Comparison of ENCODE assay signal across 21 cellular contexts in the genomic region with DNA sequence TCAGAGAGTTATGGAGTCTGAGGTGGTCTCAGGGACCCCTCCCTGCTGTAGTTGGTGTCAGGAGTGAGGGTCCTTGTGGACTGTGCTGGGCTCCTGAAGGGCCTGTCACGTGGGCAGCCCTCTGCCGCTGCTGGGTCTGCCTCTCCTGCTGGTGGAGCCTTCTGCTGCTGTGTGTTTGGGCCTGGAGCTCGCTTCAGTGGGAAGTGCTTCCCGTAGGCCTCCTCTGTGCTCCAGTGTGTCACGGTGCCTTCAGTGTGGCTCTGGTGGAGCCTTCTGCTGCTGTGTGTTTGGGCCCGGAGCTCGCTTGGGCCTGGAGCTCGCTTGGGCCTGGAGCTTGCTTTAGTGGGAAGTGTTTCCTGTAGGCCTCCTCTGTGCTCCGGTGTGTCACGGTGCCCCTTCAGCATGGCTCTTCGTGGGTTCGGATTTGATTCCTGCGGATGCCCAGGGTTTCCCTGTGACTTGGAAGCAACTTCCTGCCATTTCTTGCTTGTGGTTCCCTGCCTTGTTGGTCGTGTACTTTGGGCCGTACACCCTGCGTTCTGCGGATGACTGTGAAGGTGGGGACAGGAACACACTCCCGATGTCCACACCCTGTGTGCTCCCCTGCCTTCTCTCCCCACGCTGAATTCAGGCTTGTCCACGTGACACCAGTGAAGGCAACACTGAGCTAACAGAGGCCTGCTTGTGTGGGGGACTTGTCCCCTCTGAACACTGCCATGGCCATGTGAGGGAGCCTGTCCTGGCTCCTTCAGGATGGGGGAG. TPM values are rescaled to one million over a fixed set of nuclear protein-coding genes. Genes with fewer than 3 reads are reported as not detected.
DNase-seq lines count a peak whose midpoint lies in the region; ATAC-seq, FAIRE-seq and TF ChIP-seq lines count a peak whose summit lies in the region.
"Had no signal": no experiment of that assay in that cellular context is flagged by ENCODE, and none has a peak within 500 bp of the region (broad histone marks: within the 10 kb centered on the region; RNA-seq: fewer than 3 reads in every experiment).

No MANE protein-coding gene starts in this region.

- H3K9ac ChIP-seq in HepG2 (ENCODE audit: insufficient read depth, low read depth, low read length) (no peak overlapping the region), neuronal stem cell (ENCODE audit: low read depth, low read length, poor library complexity) (no peak overlapping the region)

- no peaks in the 10 kb centered on the region for H3K9me3 ChIP-seq in right lobe of liver
- H3K9me3 ChIP-seq in HepG2 (ENCODE audit: low read length): peaks cover 16% of the 10 kb centered on the region
- peaks cover 7 to 10% of the 10 kb centered on the region in 2 donors for H3K9me3 ChIP-seq in neuronal stem cell (replicated peaks in 1 of 2; ENCODE audit: control insufficient read depth in 2 of 2, insufficient read depth in 1 of 2, low read depth in 1 of 2, low read length in 2 of 2)

- H3K4me3 ChIP-seq in right lobe of liver (no peak overlapping the region), HepG2 (replicated peaks in 1 of 3; ENCODE audit: insufficient read depth in 1 of 3, low read depth in 2 of 3, low read length in 3 of 3) (no peak overlapping the region), neuronal stem cell (ENCODE audit: low read length in 2 of 2) (peak overlapping the region in 1 of 2 donors; percentile 26)

- no peak overlapping the region for H3K4ac ChIP-seq in neuronal stem cell (ENCODE audit: low read length)

- H3K18ac ChIP-seq in neuronal stem cell (ENCODE audit: low read length): no peak overlapping the region

- H3K4me2 ChIP-seq in HepG2 (ENCODE audit: low read depth, low read length) (no peak overlapping the region), neuronal stem cell (ENCODE audit: insufficient read depth, low read length, poor library complexity, severe bottlenecking) (no peak overlapping the region)

- no TSS peak for BruUV-seq in HepG2 (replicated peaks; lab: Mats Ljungman, UMichigan)

- no peaks in the 10 kb centered on the region for H3K79me1 ChIP-seq in neuronal stem cell (ENCODE audit: low read depth, low read length)

- no peaks in the 10 kb centered on the region for H3K27me3 ChIP-seq in right lobe of liver
- no peaks in the 10 kb centered on the region for H3K27me3 ChIP-seq in HepG2 (ENCODE audit: control insufficient read depth in 1 of 2, insufficient read depth in 2 of 2, low read length in 2 of 2)
- no peaks in the 10 kb centered on the region for H3K27me3 ChIP-seq in neuronal stem cell (ENCODE audit: control insufficient read depth in 3 of 3, insufficient read depth in 3 of 3, low read depth in 1 of 3, low read length in 3 of 3)

- H3K27ac ChIP-seq in right lobe of liver (peak overlapping the region in 1 of 3 donors; percentile 12), HepG2 (ENCODE audit: extremely low read length, insufficient read depth, low read length) (no peak overlapping the region), neuronal stem cell (replicated peaks; ENCODE audit: low read length) (no peak overlapping the region)
- H3K27ac ChIP-seq: HL-60 had no signal

- no peak for TF ChIP-seq RAD21 in HepG2 (CRISPR knock-in tag; IDR thresholded peaks at IDR 0.05)

- no peak for FAIRE-seq in HepG2 (lab: Jason Lieb, UNC)
- FAIRE-seq: D721Med, G401.6, GM12891, GM19239 had no signal

- TF ChIP-seq CTCF in right lobe of liver (IDR thresholded peaks at IDR 0.05): no peak
- no peak for TF ChIP-seq CTCF in HepG2 (CRISPR knock-in tag; IDR thresholded peaks at IDR 0.05)
- no peak for TF ChIP-seq CTCF in nephron progenitor cell (IDR thresholded peaks at IDR 0.05)

- intact Hi-C loops in right lobe of liver (cut with DNase I) (no loop called here), HepG2 (cut with micrococcal nuclease; ENCODE audit: unreplicated experiment) (no loop called here)

- CTCF ChIA-PET in HepG2 (lab: Yijun Ruan, JAX; ENCODE audit: low intra/inter-chr PET ratio, low total read pairs): no interaction called here

- no peak overlapping the region for H2AK5ac ChIP-seq in neuronal stem cell (ENCODE audit: low read depth, low read length)

- no peaks in the 10 kb centered on the region for H3K9me3 Mint-ChIP-seq in activated naive CD8-positive, alpha-beta T cell treated with anti-CD3 and anti-CD28 coated beads, Interleukin-2, amount 50 U/mL, for 24 hours
- peaks cover 19% of the 10 kb centered on the region for H3K9me3 Mint-ChIP-seq in nephron progenitor cell

- no peak overlapping the region for H2BK5ac ChIP-seq in neuronal stem cell (ENCODE audit: low read length)

- TF ChIP-seq POLR2A in right lobe of liver (IDR thresholded peaks at IDR 0.05) (no peak), HepG2 (IDR thresholded peaks at IDR 0.05; ENCODE audit: insufficient read depth in 1 of 2, low read depth in 2 of 2, low read length in 2 of 2) (no peak)

- no peaks in the 10 kb centered on the region for H4K20me1 ChIP-seq in HepG2 (ENCODE audit: insufficient read depth, low read length)

- POLR2A ChIA-PET in HepG2 (lab: Yijun Ruan, JAX): no interaction called here

- H3K4me3 Mint-ChIP-seq in activated naive CD8-positive, alpha-beta T cell treated with anti-CD3 and anti-CD28 coated beads, Interleukin-2, amount 50 U/mL, for 24 hours: no peak overlapping the region
- H3K4me3 Mint-ChIP-seq in nephron progenitor cell: no peak overlapping the region
- H3K4me3 Mint-ChIP-seq: CD4-positive, alpha-beta memory T cell had no signal

- H4K8ac ChIP-seq in neuronal stem cell (ENCODE audit: low read depth, low read length): no peak overlapping the region

- H3K14ac ChIP-seq in neuronal stem cell (ENCODE audit: low read length): no peak overlapping the region

- peaks cover 41% of the 10 kb centered on the region for H3K36me3 Mint-ChIP-seq in activated naive CD8-positive, alpha-beta T cell treated with anti-CD3 and anti-CD28 coated beads, Interleukin-2, amount 50 U/mL, for 24 hours (ENCODE audit: low read depth)
- H3K36me3 Mint-ChIP-seq in nephron progenitor cell (ENCODE audit: low read depth): peaks cover 71% of the 10 kb centered on the region

- DNase-seq in right lobe of liver: peak in 1 of 3 donors; percentile 36
- DNase-seq in HepG2 (ENCODE audit: low spot score): no peak
- no peak for DNase-seq in activated naive CD8-positive, alpha-beta T cell treated with anti-CD3 and anti-CD28 coated beads, Interleukin-2, amount 50 U/mL, for 24 hours
- DNase-seq in neuronal stem cell (ENCODE audit: low spot score): no peak
- DNase-seq in NCI-H1694 (lab: John Stamatoyannopoulos, UW): no peak
- no peak for DNase-seq in epidermal melanocyte (ENCODE audit: insufficient read length, low spot score)
- no peak for DNase-seq in nephron progenitor cell
- DNase-seq: AML-193; CD4-positive, alpha-beta memory T cell; DMS79 treated with DMSO at 0.1 percent for 48 hours; MM.1S; NCI-H1105 treated with DMSO at 0.1 percent for 48 hours; NCI-H187 treated with DMSO at 0.1 percent for 48 hours; NCI-H446 treated with DMSO at 0.1 percent for 48 hours; NCI-H748 treated with DMSO at 0.1 percent for 48 hours had no signal

- H3K23ac ChIP-seq in neuronal stem cell (ENCODE audit: low read depth, low read length, poor library complexity): peak overlapping the region; percentile 8

- H3K4me1 Mint-ChIP-seq in activated naive CD8-positive, alpha-beta T cell treated with anti-CD3 and anti-CD28 coated beads, Interleukin-2, amount 50 U/mL, for 24 hours: peaks cover 5% of the 10 kb centered on the region
- H3K4me1 Mint-ChIP-seq in nephron progenitor cell: no peaks in the 10 kb centered on the region

- H2BK120ac ChIP-seq in neuronal stem cell (ENCODE audit: low read depth, low read length): no peak overlapping the region

- peak overlapping the region; percentile 57 for H3K27ac Mint-ChIP-seq in activated naive CD8-positive, alpha-beta T cell treated with anti-CD3 and anti-CD28 coated beads, Interleukin-2, amount 50 U/mL, for 24 hours
- H3K27ac Mint-ChIP-seq in nephron progenitor cell: no peak overlapping the region

- H2BK15ac ChIP-seq in neuronal stem cell (ENCODE audit: low read length): no peak overlapping the region

- H4K91ac ChIP-seq in neuronal stem cell (ENCODE audit: low read depth, low read length, poor library complexity): no peak overlapping the region

- no peaks in the 10 kb centered on the region for H3K27me3 Mint-ChIP-seq in activated naive CD8-positive, alpha-beta T cell treated with anti-CD3 and anti-CD28 coated beads, Interleukin-2, amount 50 U/mL, for 24 hours
- no peaks in the 10 kb centered on the region for H3K27me3 Mint-ChIP-seq in nephron progenitor cell (ENCODE audit: low read depth, poor library complexity)
- H3K27me3 Mint-ChIP-seq: CD4-positive, alpha-beta memory T cell had no signal

- TF ChIP-seq EP300 in HepG2 (IDR thresholded peaks at IDR 0.05; ENCODE audit: low read depth in 2 of 2, low read length in 2 of 2) (no peak), HepG2 (CRISPR knock-in tag; IDR thresholded peaks at IDR 0.05; ENCODE audit: borderline replicate concordance) (no peak)

- no peaks in the 10 kb centered on the region for H3K79me2 ChIP-seq in HepG2 (ENCODE audit: insufficient read depth, low read length)

- no peak overlapping the region for H2BK12ac ChIP-seq in neuronal stem cell (ENCODE audit: low read length)

- no CpG with 5 or more reads among the region's 20 CpGs for WGBS in right lobe of liver (ENCODE audit: insufficient coverage, low coverage, low lambda C conversion rate, missing lambda C conversion rate)
- 96% methylated on average over 12 of the region's 20 CpGs for WGBS in HepG2 (ENCODE audit: low lambda C conversion rate)
- WGBS in neuronal stem cell (ENCODE audit: extremely low coverage in 2 of 2, insufficient read length in 2 of 2, insufficient replicate concordance in 1 of 2), 2 donors: no CpG with 5 or more reads among the region's 20 CpGs

- in situ Hi-C loops in HepG2 (cut with HindIII; ENCODE audit: extremely low pct_ligation_motif_present, low pct_unique_long_range_greater_than_20kb): no loop called here

- peak in 3 of 4 donors; percentile 20 to 73 (median 68) for ATAC-seq in right lobe of liver
- no peak; the same call in 2 of the 3 replicates for ATAC-seq in HepG2
- no peak for ATAC-seq in activated naive CD8-positive, alpha-beta T cell treated with anti-CD3 and anti-CD28 coated beads, Interleukin-2, amount 50 U/mL, for 24 hours
- ATAC-seq: HCT116 had no signal

- no peaks in the 10 kb centered on the region for H3K36me3 ChIP-seq in right lobe of liver
- peaks cover 9 to 25% of the 10 kb centered on the region in 2 experiments; a peak in 4 of 5 replicates for H3K36me3 ChIP-seq in HepG2 (replicated peaks in 1 of 2; ENCODE audit: control insufficient read depth in 1 of 2, insufficient read depth in 2 of 2, low read length in 2 of 2)
- peaks cover 0 to 18% of the 10 kb centered on the region in 2 donors for H3K36me3 ChIP-seq in neuronal stem cell (replicated peaks in 1 of 2; ENCODE audit: control insufficient read depth in 2 of 2, insufficient read depth in 2 of 2, low read length in 2 of 2)

- H3K4me1 ChIP-seq in right lobe of liver (no peaks in the 10 kb centered on the region), HepG2 (ENCODE audit: insufficient read depth, low read length) (0 out of 2 replicates have a peak, but pooled peaks cover 6% of the 10 kb centered on the region), neuronal stem cell (ENCODE audit: control insufficient read depth in 2 of 2, insufficient read depth in 1 of 2, low read depth in 1 of 2, low read length in 2 of 2) (no peaks in the 10 kb centered on the region)

- H2AFZ ChIP-seq in HepG2 (ENCODE audit: low read length): no peak overlapping the region
- no peak overlapping the region for H2AFZ ChIP-seq in neuronal stem cell (ENCODE audit: low read length)

RNA-seq across cellular contexts. Expression of a gene that starts 19.5 kb away (rescaled TPM):
- total RNA-seq in right lobe of liver (10 to 100 TPM in 5 of 6 experiments, 1 to 10 TPM in 1; 9.7 to 20.9 (median 11.1) TPM), HepG2 (2016; rRNA removed; fragmentation: Illumina TruSeq; extraction: Trizol) (31.4 and 43.4 TPM in 2 replicates)
- total RNA-seq in HepG2 (2016; cell fraction: cytosol; rRNA removed; fragmentation: Illumina TruSeq; extraction: Trizol; ENCODE audit: low read depth): 9.1 and 10.6 TPM in 2 replicates
- total RNA-seq in HepG2 (2016; cell fraction: insoluble cytoplasmic fraction; rRNA removed; fragmentation: Illumina TruSeq; extraction: Trizol): 30.8 and 45.5 TPM in 2 replicates
- 23.1 and 25.3 TPM in 2 replicates for total RNA-seq in HepG2 (2016; cell fraction: membrane; rRNA removed; fragmentation: Illumina TruSeq; extraction: Trizol)
- 12.4 and 14.4 TPM in 2 replicates for total RNA-seq in HepG2 (2016; cell fraction: nucleus; rRNA removed; fragmentation: Illumina TruSeq; extraction: Trizol)
- polyA plus RNA-seq in HepG2 (2011; rRNA removed): 18.7 and 21.6 TPM in 2 replicates
- polyA plus RNA-seq in HepG2 (2011; cell fraction: cytosol; rRNA removed): 19.8 and 22.2 TPM in 2 replicates
- 12.8 and 14.0 TPM in 2 replicates for polyA plus RNA-seq in HepG2 (2011; cell fraction: nucleus; rRNA removed)
- polyA plus RNA-seq in HepG2 (2012): 13.3 and 16.8 TPM in 2 replicates
- polyA plus RNA-seq in HepG2 (2016; cell fraction: cytosol; fragmentation: Illumina TruSeq; extraction: Trizol; ENCODE audit: low read depth): 4.2 and 5.1 TPM in 2 replicates
- 37.9 and 38.1 TPM in 2 replicates for polyA plus RNA-seq in HepG2 (2016; cell fraction: insoluble cytoplasmic fraction; fragmentation: Illumina TruSeq; extraction: Trizol; ENCODE audit: low read depth)
- polyA plus RNA-seq in HepG2 (2016; cell fraction: membrane; fragmentation: Illumina TruSeq; extraction: Trizol; ENCODE audit: low read depth): 11.1 and 13.7 TPM in 2 replicates
- polyA plus RNA-seq in HepG2 (2016; cell fraction: nucleus; fragmentation: Illumina TruSeq; extraction: Trizol; ENCODE audit: insufficient read depth, low read depth): 24.6 and 27.6 TPM in 2 replicates
- 23.0 and 28.7 TPM in 2 replicates for polyA minus RNA-seq in HepG2 (2011; rRNA and poly(A)+ RNA removed; ENCODE audit: low replicate concordance)
- polyA minus RNA-seq in HepG2 (2011; cell fraction: cytosol; rRNA and poly(A)+ RNA removed): 11.2 and 12.0 TPM in 2 replicates
- polyA minus RNA-seq in HepG2 (2011; cell fraction: nucleus; rRNA and poly(A)+ RNA removed): 6.7 and 8.5 TPM in 2 replicates
- polyA plus RNA-seq in neuronal stem cell (2013, experiment 1 of 2): 30.3 TPM
- 30.5 TPM for polyA plus RNA-seq in neuronal stem cell (2013, experiment 2 of 2)

RNA-seq across cellular contexts. Expression of a gene that starts 23.3 kb away (rescaled TPM):
- total RNA-seq in right lobe of liver (1 to 10 TPM; 2.0 to 3.5 (median 2.9) TPM), HepG2 (2016; rRNA removed; fragmentation: Illumina TruSeq; extraction: Trizol) (8.7 and 9.3 TPM in 2 replicates)
- 1.4 and 1.6 TPM in 2 replicates for total RNA-seq in HepG2 (2016; cell fraction: cytosol; rRNA removed; fragmentation: Illumina TruSeq; extraction: Trizol; ENCODE audit: low read depth)
- total RNA-seq in HepG2 (2016; cell fraction: insoluble cytoplasmic fraction; rRNA removed; fragmentation: Illumina TruSeq; extraction: Trizol): 8.7 and 9.2 TPM in 2 replicates
- total RNA-seq in HepG2 (2016; cell fraction: membrane; rRNA removed; fragmentation: Illumina TruSeq; extraction: Trizol): 4.1 and 4.7 TPM in 2 replicates
- total RNA-seq in HepG2 (2016; cell fraction: nucleus; rRNA removed; fragmentation: Illumina TruSeq; extraction: Trizol): 5.0 and 6.1 TPM in 2 replicates
- 4.6 and 4.8 TPM in 2 replicates for polyA plus RNA-seq in HepG2 (2011; rRNA removed)
- 3.6 and 3.7 TPM in 2 replicates for polyA plus RNA-seq in HepG2 (2011; cell fraction: cytosol; rRNA removed)
- 7.8 and 8.5 TPM in 2 replicates for polyA plus RNA-seq in HepG2 (2011; cell fraction: nucleus; rRNA removed)
- polyA plus RNA-seq in HepG2 (2012): 3.3 and 3.7 TPM in 2 replicates
- 0.69 and 0.75 TPM in 2 replicates for polyA plus RNA-seq in HepG2 (2016; cell fraction: cytosol; fragmentation: Illumina TruSeq; extraction: Trizol; ENCODE audit: low read depth)
- polyA plus RNA-seq in HepG2 (2016; cell fraction: insoluble cytoplasmic fraction; fragmentation: Illumina TruSeq; extraction: Trizol; ENCODE audit: low read depth): 6.4 and 7.8 TPM in 2 replicates
- 1.5 and 1.9 TPM in 2 replicates for polyA plus RNA-seq in HepG2 (2016; cell fraction: membrane; fragmentation: Illumina TruSeq; extraction: Trizol; ENCODE audit: low read depth)
- polyA plus RNA-seq in HepG2 (2016; cell fraction: nucleus; fragmentation: Illumina TruSeq; extraction: Trizol; ENCODE audit: insufficient read depth, low read depth): 17.0 and 22.7 TPM in 2 replicates
- 3.1 and 7.0 TPM in 2 replicates for polyA minus RNA-seq in HepG2 (2011; rRNA and poly(A)+ RNA removed; ENCODE audit: low replicate concordance)
- polyA minus RNA-seq in HepG2 (2011; cell fraction: cytosol; rRNA and poly(A)+ RNA removed): 1.3 and 2.0 TPM in 2 replicates
- polyA minus RNA-seq in HepG2 (2011; cell fraction: nucleus; rRNA and poly(A)+ RNA removed): 2.4 and 3.9 TPM in 2 replicates
- 6.6 TPM for polyA plus RNA-seq in neuronal stem cell (2013, experiment 1 of 2)
- polyA plus RNA-seq in neuronal stem cell (2013, experiment 2 of 2): 7.4 TPM

RNA-seq across cellular contexts. Expression of a gene that starts 23.6 kb away (rescaled TPM):
- 10 to 100 TPM; 16.7 to 36.4 (median 26.6) TPM for total RNA-seq in right lobe of liver
- 20.4 and 33.8 TPM in 2 replicates for total RNA-seq in HepG2 (2016; rRNA removed; fragmentation: Illumina TruSeq; extraction: Trizol)
- 4.7 and 5.7 TPM in 2 replicates for total RNA-seq in HepG2 (2016; cell fraction: cytosol; rRNA removed; fragmentation: Illumina TruSeq; extraction: Trizol; ENCODE audit: low read depth)
- 17.2 and 21.3 TPM in 2 replicates for total RNA-seq in HepG2 (2016; cell fraction: insoluble cytoplasmic fraction; rRNA removed; fragmentation: Illumina TruSeq; extraction: Trizol)
- total RNA-seq in HepG2 (2016; cell fraction: membrane; rRNA removed; fragmentation: Illumina TruSeq; extraction: Trizol): 17.1 and 18.2 TPM in 2 replicates
- total RNA-seq in HepG2 (2016; cell fraction: nucleus; rRNA removed; fragmentation: Illumina TruSeq; extraction: Trizol): 17.8 and 20.6 TPM in 2 replicates
- polyA plus RNA-seq in HepG2 (2011; rRNA removed): 19.0 and 30.1 TPM in 2 replicates
- 11.3 and 14.0 TPM in 2 replicates for polyA plus RNA-seq in HepG2 (2011; cell fraction: cytosol; rRNA removed)
- polyA plus RNA-seq in HepG2 (2011; cell fraction: nucleus; rRNA removed): 34.2 TPM in 2 replicates
- 18.2 and 19.8 TPM in 2 replicates for polyA plus RNA-seq in HepG2 (2012)
- 5.7 and 6.7 TPM in 2 replicates for polyA plus RNA-seq in HepG2 (2016; cell fraction: cytosol; fragmentation: Illumina TruSeq; extraction: Trizol; ENCODE audit: low read depth)
- polyA plus RNA-seq in HepG2 (2016; cell fraction: insoluble cytoplasmic fraction; fragmentation: Illumina TruSeq; extraction: Trizol; ENCODE audit: low read depth): 33.6 and 43.4 TPM in 2 replicates
- 16.8 and 19.5 TPM in 2 replicates for polyA plus RNA-seq in HepG2 (2016; cell fraction: membrane; fragmentation: Illumina TruSeq; extraction: Trizol; ENCODE audit: low read depth)
- 33.5 and 33.9 TPM in 2 replicates for polyA plus RNA-seq in HepG2 (2016; cell fraction: nucleus; fragmentation: Illumina TruSeq; extraction: Trizol; ENCODE audit: insufficient read depth, low read depth)
- 21.1 and 36.0 TPM in 2 replicates for polyA minus RNA-seq in HepG2 (2011; rRNA and poly(A)+ RNA removed; ENCODE audit: low replicate concordance)
- 17.0 and 22.2 TPM in 2 replicates for polyA minus RNA-seq in HepG2 (2011; cell fraction: cytosol; rRNA and poly(A)+ RNA removed)
- 32.4 and 38.9 TPM in 2 replicates for polyA minus RNA-seq in HepG2 (2011; cell fraction: nucleus; rRNA and poly(A)+ RNA removed)
- polyA plus RNA-seq in neuronal stem cell (2013, experiment 1 of 2): 12.6 TPM
- polyA plus RNA-seq in neuronal stem cell (2013, experiment 2 of 2): 13.2 TPM

Comparison
In these comparisons a context has a peak if more than half of its experiments do, and no peak if none do; other contexts are left out.
1. ATAC-seq: peak in right lobe of liver (3 of 4); none in HepG2 (single experiment) and activated naive CD8-positive, alpha-beta T cell treated with anti-CD3 and anti-CD28 coated beads, Interleukin-2, amount 50 U/mL, for 24 hours (single experiment).